ENCODE assay signal across 25 cellular contexts in the genomic region with DNA sequence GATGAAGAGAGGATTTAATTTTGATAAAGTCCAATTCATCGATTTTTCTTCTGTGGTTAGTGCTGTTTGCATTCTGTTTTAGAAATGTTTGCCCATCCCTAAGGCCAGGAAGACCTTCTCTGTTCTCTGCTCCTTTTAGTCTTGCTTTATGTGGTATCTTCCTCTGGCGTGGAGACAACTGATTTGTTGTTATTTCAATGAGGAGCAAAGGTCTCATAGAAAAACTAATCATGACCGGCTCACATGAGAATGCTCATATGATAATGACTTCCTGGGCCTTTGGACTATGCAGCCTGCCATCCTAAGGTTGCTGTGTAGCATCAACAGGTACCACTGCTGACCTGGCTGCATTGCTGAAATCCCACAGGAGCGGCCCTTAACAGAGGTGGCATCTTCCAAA. TPM values are rescaled to one million over a fixed set of nuclear protein-coding genes. Genes with fewer than 3 reads are reported as not detected.
"Had no signal": no experiment of that assay in that cellular context is flagged by ENCODE, and none has a peak within 500 bp of the region (broad histone marks: within the 10 kb centered on the region; RNA-seq: fewer than 3 reads in every experiment).

No MANE protein-coding gene starts in this region.

- H3K4me3 ChIP-seq: esophagus squamous epithelium, left lung, lung, psoas muscle, stomach, thoracic aorta, transverse colon had no signal

- H3K36me3 ChIP-seq: esophagus squamous epithelium, left lung, neutrophil, stomach, thoracic aorta, transverse colon had no signal

- DNase-seq: cerebellar nuclear complex; effector memory CD8-positive, alpha-beta T cell; esophagus squamous epithelium; foreskin fibroblast; head of caudate nucleus; hippocampal formation; kidney glomerular epithelial cell; left lung; mesendoderm; naive thymus-derived CD8-positive, alpha-beta T cell; psoas muscle; retina; stimulated activated CD4-positive, alpha-beta T cell treated with anti-CD3 and anti-CD28 coated beads, Interleukin-2, amount 100 ng/mL, for 24 hours; stimulated activated naive CD4-positive, alpha-beta T cell; stomach; substantia nigra; transverse colon had no signal

- ATAC-seq: effector memory CD8-positive, alpha-beta T cell; left lung; naive thymus-derived CD8-positive, alpha-beta T cell; psoas muscle; sciatic nerve had no signal

- H3K9me3 ChIP-seq: esophagus squamous epithelium, left lung, neutrophil, psoas muscle, stomach, thoracic aorta, transverse colon had no signal

- H3K27ac ChIP-seq: left lung, neutrophil, psoas muscle had no signal

- H3K27me3 ChIP-seq: esophagus squamous epithelium, left lung, stomach, transverse colon had no signal

- H3K4me1 ChIP-seq: psoas muscle had no signal

RNA-seq across cellular contexts. Expression of a gene that starts 19.8 kb away (rescaled TPM):
- total RNA-seq: epithelial cell of proximal tubule; naive thymus-derived CD8-positive, alpha-beta T cell; osteoblast; psoas muscle; skeletal muscle tissue; thoracic aorta; transverse colon; ureter had no signal
